In genomic region chr2:23366720-23367119, GRCh38 we compare ENCODE assay signal across 26 cellular contexts. TPM values are rescaled to one million over a fixed set of nuclear protein-coding genes. Genes with fewer than 3 reads are reported as not detected.
DNase-seq lines count a peak whose midpoint lies in the region; ATAC-seq and TF ChIP-seq lines count a peak whose summit lies in the region.
"Had no signal": no experiment of that assay in that cellular context is flagged by ENCODE, and none has a peak within 500 bp of the region (broad histone marks: within the 10 kb centered on the region; RNA-seq: fewer than 3 reads in every experiment).

No MANE protein-coding gene starts in this region.

- H3K4me3 ChIP-seq in Panc1 (ENCODE audit: low read depth in 2 of 2, low read length in 2 of 2) (peak overlapping the region; percentile 0 to 29; a peak in 3 of 4 replicates), ovary (no peak overlapping the region), colonic mucosa (no peak overlapping the region), tibial artery (no peak overlapping the region)
- H3K4me3 ChIP-seq: BLaER1 treated with 17β-estradiol and CSF1 and Interleukin-3, amounts not matched to agents 10 nM and 100 nM; cardiac muscle cell; heart left ventricle; MG63 had no signal

- in situ Hi-C loops in Panc1 (cut with HindIII; ENCODE audit: low pct_unique_long_range_greater_than_20kb, low sequenced_read_pairs): no loop called here

- no peak for TF ChIP-seq POLR2A in ovary (IDR thresholded peaks at IDR 0.05)

- WGBS in ovary, 3 donors: 52 to 59% (median 55%) methylated on average over 9 of the region's 9 CpGs

- no TSS peak for BruUV-seq in Panc1 (replicated peaks; lab: Mats Ljungman, UMichigan)

- POLR2A ChIA-PET in Panc1 (lab: Charles Lee): no interaction called here

- no peak overlapping the region for H3K9ac ChIP-seq in colonic mucosa (ENCODE audit: low read depth in 2 of 2, low read length in 2 of 2)
- H3K9ac ChIP-seq: BLaER1 treated with 17β-estradiol and CSF1 and Interleukin-3, amounts not matched to agents 10 nM and 100 nM had no signal

- H3K27ac ChIP-seq in C4-2B (no peak overlapping the region), Panc1 (ENCODE audit: low read length) (no peak overlapping the region), ovary (no peak overlapping the region), colonic mucosa (no peak overlapping the region), tibial artery (no peak overlapping the region)
- H3K27ac ChIP-seq: BLaER1 treated with 17β-estradiol and CSF1 and Interleukin-3, amounts not matched to agents 10 nM and 100 nM; cardiac muscle cell; heart left ventricle had no signal

- intact Hi-C loops in Panc1 (cut with micrococcal nuclease; ENCODE audit: unreplicated experiment): no loop called here
- intact Hi-C loops in ovary (cut with DNase I): no loop called here
- intact Hi-C loops in colonic mucosa (cut with DNase I): no loop called here
- intact Hi-C loops in tibial artery (cut with DNase I; ENCODE audit: low total_unique reads): loop anchor here (10.0 kb wide), 1 partner anchor 388 kb away; no protein-coding TSS in a partner anchor

- TF ChIP-seq EP300 in ovary (IDR thresholded peaks at IDR 0.05): no peak

- CTCF ChIA-PET in Panc1 (lab: Charles Lee): interaction anchor here (0.6 kb wide), 1 partner anchor 332 kb away, joined by 3 read pairs; no protein-coding TSS in a partner anchor

- H3K27me3 ChIP-seq in Panc1 (ENCODE audit: control insufficient read depth, insufficient read depth, low read length) (peaks cover 7% of the 10 kb centered on the region; the same call in 1 of the 2 replicates), ovary (no peaks in the 10 kb centered on the region), colonic mucosa (no peaks in the 10 kb centered on the region), tibial artery (no peaks in the 10 kb centered on the region)
- H3K27me3 ChIP-seq: BLaER1 treated with 17β-estradiol and CSF1 and Interleukin-3, amounts not matched to agents 10 nM and 100 nM; cardiac muscle cell; MG63 had no signal

- no peaks in the 10 kb centered on the region for H3K9me3 ChIP-seq in Panc1 (ENCODE audit: control insufficient read depth, insufficient read depth, low read depth, low read length)
- H3K9me3 ChIP-seq in ovary: no peaks in the 10 kb centered on the region
- no peaks in the 10 kb centered on the region for H3K9me3 ChIP-seq in colonic mucosa
- H3K9me3 ChIP-seq in tibial artery: no peaks in the 10 kb centered on the region
- H3K9me3 ChIP-seq: BLaER1 treated with 17β-estradiol and CSF1 and Interleukin-3, amounts not matched to agents 10 nM and 100 nM; heart left ventricle; MG63 had no signal

- DNase-seq in Panc1 (ENCODE audit: low read depth, low spot score) (no peak), left lobe of liver (ENCODE audit: low spot score) (no peak), ovary (no peak), colonic mucosa (no peak), tibial artery (no peak)
- DNase-seq: activated B cell treated with CpG ODN at 0.5 μM for 24 hours; activated naive CD4-positive, alpha-beta T cell treated with anti-CD3 and anti-CD28 coated beads, Interleukin-2, amount 10 ng/mL, durations not matched to agents 7 days and 5 days; EL; HCEC 1CT; heart left ventricle; IMR-90; mesenchymal stem cell; MG63; naive B cell; NCI-H2171 treated with DMSO at 0.1 percent for 48 hours; NCI-H526; nucleus accumbens; small intestine; stimulated activated CD4-positive, alpha-beta T cell treated with anti-CD3 and anti-CD28 coated beads, Interleukin-2, amount 100 ng/mL, for 24 hours; substantia nigra; T-helper 9 cell had no signal

- ATAC-seq in Panc1 (peak; percentile 68; the same call in 1 of the 2 replicates), left lobe of liver (peak; percentile 49), HG02642 (IDR thresholded peaks at IDR 0.05; ENCODE audit: poor library complexity, unreplicated experiment) (no peak)
- ATAC-seq: heart left ventricle had no signal

- no peaks in the 10 kb centered on the region for H3K4me1 ChIP-seq in Panc1 (ENCODE audit: control insufficient read depth, insufficient read depth, low read length)
- no peaks in the 10 kb centered on the region for H3K4me1 ChIP-seq in ovary (ENCODE audit: insufficient read depth)
- H3K4me1 ChIP-seq in colonic mucosa: no peaks in the 10 kb centered on the region
- H3K4me1 ChIP-seq in tibial artery: no peaks in the 10 kb centered on the region
- H3K4me1 ChIP-seq: BLaER1 treated with 17β-estradiol and CSF1 and Interleukin-3, amounts not matched to agents 10 nM and 100 nM; heart left ventricle had no signal

- H3K36me3 ChIP-seq in Panc1 (ENCODE audit: control insufficient read depth, insufficient read depth, low read length): no peaks in the 10 kb centered on the region
- no peaks in the 10 kb centered on the region for H3K36me3 ChIP-seq in ovary
- H3K36me3 ChIP-seq in colonic mucosa: no peaks in the 10 kb centered on the region
- no peaks in the 10 kb centered on the region for H3K36me3 ChIP-seq in tibial artery
- H3K36me3 ChIP-seq: BLaER1 treated with 17β-estradiol and CSF1 and Interleukin-3, amounts not matched to agents 10 nM and 100 nM; cardiac muscle cell; heart left ventricle; MG63 had no signal

- TF ChIP-seq CTCF in C4-2B (conservative IDR thresholded peaks at IDR 0.05): peak; percentile 31
- TF ChIP-seq CTCF in LNCAP (IDR thresholded peaks at IDR 0.05): peak; percentile 16; the same call in 1 of the 2 replicates
- TF ChIP-seq CTCF in Panc1 (IDR thresholded peaks at IDR 0.05): peak; percentile 25
- TF ChIP-seq CTCF in ovary (IDR thresholded peaks at IDR 0.05): no peak
- no peak for TF ChIP-seq CTCF in colonic mucosa (IDR thresholded peaks at IDR 0.05)
- peak in 1 of 2 experiments; percentile 15 for TF ChIP-seq CTCF in tibial artery (IDR thresholded peaks at IDR 0.05)

RNA-seq across cellular contexts. Expression of gene KLHL29, which starts 18.3 kb away (rescaled TPM):
- total RNA-seq in Panc1 (2021; ENCODE audit: unreplicated experiment): 7.7 TPM
- 8.2 TPM for polyA plus RNA-seq in Panc1 (2012; ENCODE audit: insufficient read length)
- total RNA-seq in left lobe of liver: 2.3 TPM
- total RNA-seq in ovary: 1 to 10 TPM; 3.0 to 6.6 (median 5.3) TPM
- 1 to 10 TPM; 3.2 to 3.9 TPM for polyA plus RNA-seq in ovary
- 1 to 10 TPM; 2.0 to 2.9 TPM for total RNA-seq in colonic mucosa

Comparison
In these comparisons a context has a peak if more than half of its experiments do, and no peak if none do; other contexts are left out.
1. CTCF ChIP-seq: peak in C4-2B (single experiment), LNCAP (single experiment) and Panc1 (single experiment); none in ovary (0 of 3) and colonic mucosa (single experiment).
2. H3K4me3 ChIP-seq: peak in Panc1 (2 of 2); none in ovary (single experiment), colonic mucosa (single experiment) and tibial artery (0 of 2).